Comparison of ENCODE assay signal across 22 cellular contexts in the genomic region with DNA sequence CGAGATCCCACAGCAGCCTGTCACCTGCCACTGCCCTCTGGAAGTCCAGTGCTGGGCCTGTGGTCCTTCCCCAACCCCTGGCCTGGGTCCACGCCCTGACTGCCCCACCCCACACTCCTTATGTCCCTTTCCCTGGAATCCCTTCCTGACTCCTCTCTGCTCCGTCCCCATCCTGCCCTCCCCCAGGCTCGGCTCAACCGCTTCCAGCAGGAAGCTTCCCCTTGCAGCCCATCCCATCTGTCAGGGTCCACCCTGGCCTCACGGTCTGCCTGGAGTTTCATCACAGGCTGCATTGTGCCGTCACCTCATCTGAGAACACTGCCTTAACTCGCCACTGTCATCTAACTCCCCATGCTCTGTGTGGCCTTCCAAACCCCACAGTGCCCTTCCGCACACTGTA.
"Had no signal": no experiment of that assay in that cellular context is flagged by ENCODE, and none has a peak within 500 bp of the region (broad histone marks: within the 10 kb centered on the region; RNA-seq: fewer than 3 reads in every experiment).

No MANE protein-coding gene starts in this region.

- H3K4me1 ChIP-seq: pancreas had no signal

- H3K36me3 Mint-ChIP-seq: activated CD8-positive, alpha-beta memory T cell treated with anti-CD3 and anti-CD28 coated beads, Interleukin-2, amount 10 ng/mL, durations not matched to agents 7 days and 5 days; mesothelial cell of epicardium; natural killer cell had no signal

- H3K27me3 ChIP-seq: body of pancreas, pancreas, right lobe of liver, thyroid gland had no signal

- H3K4me3 ChIP-seq: body of pancreas, left ventricle myocardium inferior, pancreas, right lobe of liver, skin epidermis, thyroid gland had no signal

- H3K9me3 Mint-ChIP-seq: activated CD4-positive, alpha-beta T cell treated with anti-CD3 and anti-CD28 coated beads, Interleukin-2, amount 10 ng/mL, durations not matched to agents 7 days and 5 days; activated CD8-positive, alpha-beta T cell treated with anti-CD3 and anti-CD28 coated beads for 36 hours; activated naive CD8-positive, alpha-beta T cell treated with anti-CD3 and anti-CD28 coated beads, Interleukin-2, amount 50 U/mL, for 24 hours; mesothelial cell of epicardium; natural killer cell; stimulated activated naive CD8-positive, alpha-beta T cell treated with anti-CD3 and anti-CD28 coated beads, Interleukin-15, Interleukin-2, amounts not matched to agents 100 ng/mL and 50 ng/mL, for 24 hours; T-helper 1 cell treated with Interleukin-12 subunit alpha and Interleukin-12 subunit beta and Interleukin-4 antibody, amounts not matched to agents 30 μg/mL and 1 μg/mL, for 36 hours had no signal

- H3K4me3 Mint-ChIP-seq: activated CD4-positive, alpha-beta T cell treated with anti-CD3 and anti-CD28 coated beads, Interleukin-2, amount 10 ng/mL, durations not matched to agents 7 days and 5 days; activated CD8-positive, alpha-beta memory T cell treated with anti-CD3 and anti-CD28 coated beads, Interleukin-2, amount 10 ng/mL, durations not matched to agents 7 days and 5 days; activated CD8-positive, alpha-beta T cell treated with anti-CD3 and anti-CD28 coated beads for 36 hours; activated naive CD8-positive, alpha-beta T cell treated with anti-CD3 and anti-CD28 coated beads, Interleukin-2, amount 50 U/mL, for 24 hours; mesothelial cell of epicardium; natural killer cell; stimulated activated naive CD8-positive, alpha-beta T cell treated with anti-CD3 and anti-CD28 coated beads, Interleukin-15, Interleukin-2, amounts not matched to agents 100 ng/mL and 50 ng/mL, for 24 hours; T-helper 1 cell treated with Interleukin-12 subunit alpha and Interleukin-12 subunit beta and Interleukin-4 antibody, amounts not matched to agents 30 μg/mL and 1 μg/mL, for 36 hours had no signal

- H3K27ac ChIP-seq: body of pancreas, left ventricle myocardium inferior, neutrophil, pancreas, right lobe of liver, skin epidermis, thyroid gland had no signal

- DNase-seq: activated CD4-positive, alpha-beta T cell treated with anti-CD3 and anti-CD28 coated beads, Interleukin-2, amount 10 ng/mL, durations not matched to agents 7 days and 5 days; activated CD8-positive, alpha-beta memory T cell treated with anti-CD3 and anti-CD28 coated beads, Interleukin-2, amount 10 ng/mL, durations not matched to agents 7 days and 5 days; activated CD8-positive, alpha-beta T cell treated with anti-CD3 and anti-CD28 coated beads for 36 hours; activated effector memory CD4-positive, alpha-beta T cell treated with anti-CD3 and anti-CD28 coated beads, Interleukin-2, amount 50 U/mL, for 16 hours; activated naive CD4-positive, alpha-beta T cell treated with anti-CD3 and anti-CD28 coated beads, Interleukin-2, amount 50 U/mL, for 16 hours; activated naive CD8-positive, alpha-beta T cell treated with anti-CD3 and anti-CD28 coated beads, Interleukin-2, amount 50 U/mL, for 24 hours; activated T-cell treated with anti-CD3 and anti-CD28 coated beads for 4 hours; body of pancreas; left ventricle myocardium inferior; mammary epithelial cell; natural killer cell; pancreas; right lobe of liver; stimulated activated CD4-positive, alpha-beta T cell treated with anti-CD3 and anti-CD28 coated beads, Interleukin-1b, Interleukin-23, amount 100 ng/mL, for 48 hours; substantia nigra; T1000; thyroid gland had no signal

- H3K36me3 ChIP-seq: pancreas, thyroid gland had no signal

- H3K27ac Mint-ChIP-seq: activated CD4-positive, alpha-beta T cell treated with anti-CD3 and anti-CD28 coated beads, Interleukin-2, amount 10 ng/mL, durations not matched to agents 7 days and 5 days; activated CD8-positive, alpha-beta memory T cell treated with anti-CD3 and anti-CD28 coated beads, Interleukin-2, amount 10 ng/mL, durations not matched to agents 7 days and 5 days; activated CD8-positive, alpha-beta T cell treated with anti-CD3 and anti-CD28 coated beads for 36 hours; activated naive CD8-positive, alpha-beta T cell treated with anti-CD3 and anti-CD28 coated beads, Interleukin-2, amount 50 U/mL, for 24 hours; mesothelial cell of epicardium; natural killer cell; stimulated activated naive CD8-positive, alpha-beta T cell treated with anti-CD3 and anti-CD28 coated beads, Interleukin-15, Interleukin-2, amounts not matched to agents 100 ng/mL and 50 ng/mL, for 24 hours; T-helper 1 cell treated with Interleukin-12 subunit alpha and Interleukin-12 subunit beta and Interleukin-4 antibody, amounts not matched to agents 30 μg/mL and 1 μg/mL, for 36 hours had no signal

- ATAC-seq: activated CD8-positive, alpha-beta memory T cell treated with anti-CD3 and anti-CD28 coated beads, Interleukin-2, amount 10 ng/mL, durations not matched to agents 7 days and 5 days; activated CD8-positive, alpha-beta T cell treated with anti-CD3 and anti-CD28 coated beads for 36 hours; activated naive CD8-positive, alpha-beta T cell treated with anti-CD3 and anti-CD28 coated beads, Interleukin-2, amount 50 U/mL, for 24 hours; body of pancreas; natural killer cell; pancreas; right lobe of liver had no signal

- H3K27me3 Mint-ChIP-seq: stimulated activated naive CD8-positive, alpha-beta T cell treated with anti-CD3 and anti-CD28 coated beads, Interleukin-15, Interleukin-2, amounts not matched to agents 100 ng/mL and 50 ng/mL, for 24 hours had no signal

- H3K9me3 ChIP-seq: body of pancreas, left ventricle myocardium inferior, neutrophil, pancreas, right lobe of liver, thyroid gland had no signal
